ENCODE assay signal across 12 cellular contexts in genomic region chr5:29005386-29005785, GRCh38.
A peak's percentile ranks its signal among the peaks of the same experiment; 100 is the strongest.
DNase-seq lines count a peak whose midpoint lies in the region; ATAC-seq and TF ChIP-seq lines count a peak whose summit lies in the region.
"Had no signal": no experiment of that assay in that cellular context is flagged by ENCODE, and none has a peak within 500 bp of the region (broad histone marks: within the 10 kb centered on the region; RNA-seq: fewer than 3 reads in every experiment).

No MANE protein-coding gene starts in this region.

- no peak overlapping the region for H2BK15ac ChIP-seq in mesenchymal stem cell (ENCODE audit: low read depth, poor library complexity, severe bottlenecking)

- H3K4me1 ChIP-seq in mesenchymal stem cell (ENCODE audit: control insufficient read depth, insufficient read depth, low read depth, low read length) (no peaks in the 10 kb centered on the region), esophagus squamous epithelium (no peaks in the 10 kb centered on the region), upper lobe of left lung (no peaks in the 10 kb centered on the region)

- no peak overlapping the region for H3K4me2 ChIP-seq in mesenchymal stem cell (ENCODE audit: low read length, poor library complexity, severe bottlenecking)

- H3K27ac Mint-ChIP-seq in activated CD4-positive, alpha-beta T cell treated with anti-CD3 and anti-CD28 coated beads, Interleukin-2, amount 10 ng/mL, durations not matched to agents 24 days and 14 days = no peak overlapping the region
- no peak overlapping the region for H3K27ac Mint-ChIP-seq in activated naive CD8-positive, alpha-beta T cell treated with anti-CD3 and anti-CD28 coated beads for 36 hours
- H3K27ac Mint-ChIP-seq: effector memory CD8-positive, alpha-beta T cell had no signal

- H3K14ac ChIP-seq in mesenchymal stem cell (ENCODE audit: low read length in 2 of 2) = no peak overlapping the region

- no peak overlapping the region for H2AFZ ChIP-seq in mesenchymal stem cell (ENCODE audit: low read depth, low read length)

- H2BK12ac ChIP-seq in mesenchymal stem cell (ENCODE audit: low read length in 2 of 2) = no peak overlapping the region

- H3K27ac ChIP-seq in WERI-Rb-1 (no peak overlapping the region), mesenchymal stem cell (ENCODE audit: low read length, poor library complexity, severe bottlenecking) (no peak overlapping the region), esophagus squamous epithelium (no peak overlapping the region), upper lobe of left lung (no peak overlapping the region)

- no peak for ATAC-seq in upper lobe of left lung (ENCODE audit: low FRiP score in 2 of 2)
- ATAC-seq: effector memory CD8-positive, alpha-beta T cell had no signal

- TF ChIP-seq CTCF in LNCaP clone FGC (IDR thresholded peaks at IDR 0.05; ENCODE audit: control insufficient read depth, extremely low read depth, insufficient read depth) (peak; percentile 45; the same call in 1 of the 2 replicates), WERI-Rb-1 (IDR thresholded peaks at IDR 0.05; ENCODE audit: low read depth, low read length) (peak; percentile 52), esophagus squamous epithelium (IDR thresholded peaks at IDR 0.05) (no peak), upper lobe of left lung (IDR thresholded peaks at IDR 0.05) (no peak)

- TF ChIP-seq POLR2A in esophagus squamous epithelium (IDR thresholded peaks at IDR 0.05) = no peak
- no peak for TF ChIP-seq POLR2A in upper lobe of left lung (IDR thresholded peaks at IDR 0.05)

- H3K27me3 ChIP-seq in WERI-Rb-1 (ENCODE audit: insufficient read depth, low read depth, severe bottlenecking) = no peaks in the 10 kb centered on the region
- H3K27me3 ChIP-seq in mesenchymal stem cell (ENCODE audit: control insufficient read depth in 1 of 2, insufficient read depth in 1 of 2, low read length in 2 of 2) = no peaks in the 10 kb centered on the region
- H3K27me3 ChIP-seq in esophagus squamous epithelium = no peaks in the 10 kb centered on the region
- no peaks in the 10 kb centered on the region for H3K27me3 ChIP-seq in upper lobe of left lung

- no peak overlapping the region for H3K4me3 Mint-ChIP-seq in activated CD4-positive, alpha-beta T cell treated with anti-CD3 and anti-CD28 coated beads, Interleukin-2, amount 10 ng/mL, durations not matched to agents 24 days and 14 days
- no peak overlapping the region for H3K4me3 Mint-ChIP-seq in activated naive CD8-positive, alpha-beta T cell treated with anti-CD3 and anti-CD28 coated beads for 36 hours
- H3K4me3 Mint-ChIP-seq: effector memory CD8-positive, alpha-beta T cell had no signal

- no peak overlapping the region for H3K9ac ChIP-seq in mesenchymal stem cell (ENCODE audit: low read length)

- no peaks in the 10 kb centered on the region for H3K4me1 Mint-ChIP-seq in activated CD4-positive, alpha-beta T cell treated with anti-CD3 and anti-CD28 coated beads, Interleukin-2, amount 10 ng/mL, durations not matched to agents 24 days and 14 days
- no peaks in the 10 kb centered on the region for H3K4me1 Mint-ChIP-seq in activated naive CD8-positive, alpha-beta T cell treated with anti-CD3 and anti-CD28 coated beads for 36 hours

- H3K79me1 ChIP-seq in mesenchymal stem cell (replicated peaks; ENCODE audit: low read length, poor library complexity, severe bottlenecking) = no peaks in the 10 kb centered on the region

- intact Hi-C loops in esophagus squamous epithelium (cut with DNase I) = no loop called here
- intact Hi-C loops in activated CD4-positive, alpha-beta T cell treated with anti-CD3 and anti-CD28 coated beads, Interleukin-2, amount 10 ng/mL, durations not matched to agents 24 days and 14 days (cut with micrococcal nuclease) = no loop called here

- H2AK5ac ChIP-seq in mesenchymal stem cell (ENCODE audit: low read length, severe bottlenecking) = no peak overlapping the region

- H3K9me3 Mint-ChIP-seq in activated CD4-positive, alpha-beta T cell treated with anti-CD3 and anti-CD28 coated beads, Interleukin-2, amount 10 ng/mL, durations not matched to agents 24 days and 14 days = no peaks in the 10 kb centered on the region
- peaks cover 4% of the 10 kb centered on the region for H3K9me3 Mint-ChIP-seq in activated naive CD8-positive, alpha-beta T cell treated with anti-CD3 and anti-CD28 coated beads for 36 hours

- no peak overlapping the region for H3K23ac ChIP-seq in mesenchymal stem cell (ENCODE audit: low read length in 2 of 2)

- H2BK5ac ChIP-seq in mesenchymal stem cell (ENCODE audit: low read depth, low read length, poor library complexity, severe bottlenecking) = no peak overlapping the region

- H3K9me3 ChIP-seq in WERI-Rb-1 (ENCODE audit: severe bottlenecking) (no peaks in the 10 kb centered on the region), mesenchymal stem cell (ENCODE audit: control insufficient read depth, low read length) (peaks cover 11% of the 10 kb centered on the region), esophagus squamous epithelium (no peaks in the 10 kb centered on the region), upper lobe of left lung (no peaks in the 10 kb centered on the region)

- WGBS in mesenchymal stem cell = 61% methylated on average over 3 of the region's 3 CpGs
- WGBS in esophagus squamous epithelium, 2 donors = 44 to 45% methylated on average over 3 of the region's 3 CpGs
- 40 to 49% methylated on average over 3 of the region's 3 CpGs for WGBS in upper lobe of left lung, 2 donors

- no peak overlapping the region for H4K8ac ChIP-seq in mesenchymal stem cell (ENCODE audit: low read length)

- H3K27me3 Mint-ChIP-seq in activated CD4-positive, alpha-beta T cell treated with anti-CD3 and anti-CD28 coated beads, Interleukin-2, amount 10 ng/mL, durations not matched to agents 24 days and 14 days = no peaks in the 10 kb centered on the region
- no peaks in the 10 kb centered on the region for H3K27me3 Mint-ChIP-seq in activated naive CD8-positive, alpha-beta T cell treated with anti-CD3 and anti-CD28 coated beads for 36 hours
- H3K27me3 Mint-ChIP-seq: effector memory CD8-positive, alpha-beta T cell had no signal

- no peaks in the 10 kb centered on the region for H3K36me3 Mint-ChIP-seq in activated CD4-positive, alpha-beta T cell treated with anti-CD3 and anti-CD28 coated beads, Interleukin-2, amount 10 ng/mL, durations not matched to agents 24 days and 14 days (ENCODE audit: low read depth)
- H3K36me3 Mint-ChIP-seq in activated naive CD8-positive, alpha-beta T cell treated with anti-CD3 and anti-CD28 coated beads for 36 hours = no peaks in the 10 kb centered on the region

- H3K4me3 ChIP-seq in LNCaP clone FGC (ENCODE audit: low read depth, low read length) (no peak overlapping the region), WERI-Rb-1 (ENCODE audit: low read depth, low read length) (no peak overlapping the region), mesenchymal stem cell (ENCODE audit: insufficient read depth in 1 of 2, low read depth in 1 of 2, low read length in 2 of 2) (no peak overlapping the region), esophagus squamous epithelium (no peak overlapping the region), upper lobe of left lung (no peak overlapping the region)

- H3K18ac ChIP-seq in mesenchymal stem cell (ENCODE audit: low read depth in 1 of 2, low read length in 2 of 2) = no peak overlapping the region

- H4K91ac ChIP-seq in mesenchymal stem cell (ENCODE audit: low read length) = no peak overlapping the region

- H3K36me3 ChIP-seq in WERI-Rb-1 (no peaks in the 10 kb centered on the region), mesenchymal stem cell (ENCODE audit: control insufficient read depth in 1 of 2, insufficient read depth in 2 of 2, low read depth in 1 of 2, low read length in 2 of 2) (no peaks in the 10 kb centered on the region), esophagus squamous epithelium (no peaks in the 10 kb centered on the region), upper lobe of left lung (no peaks in the 10 kb centered on the region)

- H3K4ac ChIP-seq in mesenchymal stem cell (ENCODE audit: low read depth in 1 of 2, low read length in 2 of 2) = no peak overlapping the region

- H2BK120ac ChIP-seq in mesenchymal stem cell (ENCODE audit: low read depth, low read length) = no peak overlapping the region

- TF ChIP-seq EP300 in upper lobe of left lung (IDR thresholded peaks at IDR 0.05) = no peak

- peak; percentile 29 for DNase-seq in H4 (ENCODE audit: low spot score)
- no peak for DNase-seq in LNCaP clone FGC (ENCODE audit: low read depth)
- peak; percentile 29 for DNase-seq in WERI-Rb-1
- peak; percentile 6 for DNase-seq in mesenchymal stem cell
- no peak for DNase-seq in esophagus squamous epithelium (lab: John Stamatoyannopoulos, UW)
- no peak for DNase-seq in activated CD4-positive, alpha-beta T cell treated with anti-CD3 and anti-CD28 coated beads, Interleukin-2, amount 10 ng/mL, durations not matched to agents 24 days and 14 days
- no peak for DNase-seq in activated naive CD8-positive, alpha-beta T cell treated with anti-CD3 and anti-CD28 coated beads for 36 hours
- DNase-seq in upper lobe of left lung = no peak
- DNase-seq: aorta; DMS79 treated with DMSO at 0.1 percent for 48 hours; effector memory CD8-positive, alpha-beta T cell; NCI-H2171 had no signal

Comparison
In these comparisons a context has a peak if more than half of its experiments do, and no peak if none do; other contexts are left out.
1. DNase-seq: peak in H4 (single experiment), WERI-Rb-1 (single experiment) and mesenchymal stem cell (single experiment); none in LNCaP clone FGC (single experiment), esophagus squamous epithelium (single experiment), activated CD4-positive, alpha-beta T cell treated with anti-CD3 and anti-CD28 coated beads, Interleukin-2, amount 10 ng/mL, durations not matched to agents 24 days and 14 days (single experiment), activated naive CD8-positive, alpha-beta T cell treated with anti-CD3 and anti-CD28 coated beads for 36 hours (single experiment) and upper lobe of left lung (0 of 2).
2. CTCF ChIP-seq: peak in LNCaP clone FGC (single experiment) and WERI-Rb-1 (single experiment); none in esophagus squamous epithelium (0 of 6) and upper lobe of left lung (0 of 6).